Comparison of ENCODE assay signal across 8 cellular contexts in the genomic region with DNA sequence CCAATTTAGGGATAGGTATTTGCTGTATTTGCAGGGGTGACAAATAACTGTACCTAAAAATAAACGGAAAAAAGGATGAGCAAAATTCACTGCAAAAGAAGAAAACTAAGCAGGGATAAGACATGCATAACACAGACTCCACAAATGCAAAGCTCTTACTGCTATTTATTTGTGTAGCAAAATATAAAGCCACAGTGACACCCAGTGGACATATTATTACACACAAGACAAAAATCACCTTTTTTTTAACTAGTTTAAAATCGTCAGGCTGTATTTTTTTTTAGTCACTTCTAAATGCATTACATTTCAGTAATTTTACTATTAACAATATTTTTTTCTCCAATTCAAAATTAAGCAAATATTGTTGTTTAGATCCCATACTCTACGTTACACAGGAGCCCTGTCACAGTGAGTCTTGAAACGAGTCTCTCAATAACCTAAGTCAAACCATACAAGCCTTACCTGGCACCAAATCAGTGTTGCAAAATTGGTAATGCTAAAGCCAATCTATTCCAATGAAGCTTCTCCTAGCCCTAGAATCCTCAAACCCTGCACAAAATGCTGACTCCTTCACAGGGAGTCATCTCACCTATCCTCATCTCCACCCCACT. TPM values are rescaled to one million over a fixed set of nuclear protein-coding genes. Genes with fewer than 3 reads are reported as not detected.
A peak's percentile ranks its signal among the peaks of the same experiment; 100 is the strongest.
DNase-seq lines count a peak whose midpoint lies in the region; ATAC-seq and TF ChIP-seq lines count a peak whose summit lies in the region.

No MANE protein-coding gene starts in this region.

- DNase-seq in NCI-H1092 treated with DMSO at 0.1 percent for 48 hours (lab: John Stamatoyannopoulos, UW): peak; percentile 5
- DNase-seq in NCI-H1092 (lab: John Stamatoyannopoulos, UW): no peak
- peak; percentile 15 for DNase-seq in HEK293T (ENCODE audit: extremely low spot score)
- DNase-seq in NCI-H2196 treated with DMSO at 0.1 percent for 48 hours (lab: John Stamatoyannopoulos, UW; ENCODE audit: unreplicated experiment): peak; percentile 26
- peak; percentile 14 for DNase-seq in brain microvascular endothelial cell
- no peak for DNase-seq in left lobe of liver (ENCODE audit: low spot score)
- no peak for DNase-seq in stimulated activated CD4-positive, alpha-beta T cell treated with anti-CD3 and anti-CD28 coated beads, Interleukin-12 subunit alpha, Interleukin-12 subunit beta, amount 100 ng/mL, for 4 hours
- no peak for DNase-seq in omental fat pad (ENCODE audit: low spot score)

- no peak overlapping the region for H3K27ac ChIP-seq in brain microvascular endothelial cell

- CTCF ChIA-PET in HEK293T (lab: Yijun Ruan, JAX): interaction anchor here (0.6 kb wide), 1 partner anchor 46 kb away, joined by 3 read pairs; no protein-coding TSS in a partner anchor

- TF ChIP-seq CTCF in brain microvascular endothelial cell (IDR thresholded peaks at IDR 0.05; ENCODE audit: low read depth, low read length, missing control alignments): peak; percentile 20
- no peak for TF ChIP-seq CTCF in omental fat pad (IDR thresholded peaks at IDR 0.05)

- peak; percentile 90 for ATAC-seq in left lobe of liver
- no peak for ATAC-seq in omental fat pad (ENCODE audit: low FRiP score)

- POLR2A ChIA-PET in HEK293T (lab: Yijun Ruan, JAX): no interaction called here

- in situ Hi-C loops in brain microvascular endothelial cell (cut with HindIII; ENCODE audit: low pct_ligation_motif_present, low sequenced_read_pairs): no loop called here

- no peaks in the 10 kb centered on the region for H3K36me3 ChIP-seq in brain microvascular endothelial cell (replicated peaks)

- no peaks in the 10 kb centered on the region for H3K27me3 ChIP-seq in brain microvascular endothelial cell (replicated peaks)

- no peak overlapping the region for H3K4me3 ChIP-seq in brain microvascular endothelial cell (ENCODE audit: low read depth, low read length)

TF ChIP-seq in HEK293T, 16 proteins besides CTCF, POLR2A, EP300 and RAD21:
- no peak for TF ChIP-seq BHLHE40 (IDR thresholded peaks at IDR 0.05; ENCODE audit: borderline replicate concordance)
- TF ChIP-seq FOXM1 (IDR thresholded peaks at IDR 0.05; ENCODE audit: borderline replicate concordance): no peak
- no peak for TF ChIP-seq FOXA1 (IDR thresholded peaks at IDR 0.05)
- TF ChIP-seq FOXK2 (IDR thresholded peaks at IDR 0.05): no peak
- no peak for TF ChIP-seq ARNT (IDR thresholded peaks at IDR 0.05)
- TF ChIP-seq LEF1 (IDR thresholded peaks at IDR 0.05; ENCODE audit: borderline replicate concordance): no peak
- no peak for TF ChIP-seq L3MBTL2 (conservative IDR thresholded peaks at IDR 0.05)
- TF ChIP-seq HDGF (IDR thresholded peaks at IDR 0.05; ENCODE audit: borderline replicate concordance): no peak
- no peak for TF ChIP-seq SUZ12 (IDR thresholded peaks at IDR 0.05)
- no peak for TF ChIP-seq SP1 (IDR thresholded peaks at IDR 0.05)
- TF ChIP-seq NFRKB (IDR thresholded peaks at IDR 0.05): no peak
- TF ChIP-seq, protein P1, sequence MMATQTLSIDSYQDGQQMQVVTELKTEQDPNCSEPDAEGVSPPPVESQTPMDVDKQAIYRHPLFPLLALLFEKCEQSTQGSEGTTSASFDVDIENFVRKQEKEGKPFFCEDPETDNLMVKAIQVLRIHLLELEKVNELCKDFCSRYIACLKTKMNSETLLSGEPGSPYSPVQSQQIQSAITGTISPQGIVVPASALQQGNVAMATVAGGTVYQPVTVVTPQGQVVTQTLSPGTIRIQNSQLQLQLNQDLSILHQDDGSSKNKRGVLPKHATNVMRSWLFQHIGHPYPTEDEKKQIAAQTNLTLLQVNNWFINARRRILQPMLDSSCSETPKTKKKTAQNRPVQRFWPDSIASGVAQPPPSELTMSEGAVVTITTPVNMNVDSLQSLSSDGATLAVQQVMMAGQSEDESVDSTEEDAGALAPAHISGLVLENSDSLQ (IDR thresholded peaks at IDR 0.05): no peak
- no peak for TF ChIP-seq CTBP1 (IDR thresholded peaks at IDR 0.05; ENCODE audit: borderline replicate concordance)
- no peak for TF ChIP-seq ZNF384 (IDR thresholded peaks at IDR 0.05)
- TF ChIP-seq TARDBP (IDR thresholded peaks at IDR 0.05): no peak
- TF ChIP-seq ELF4 (IDR thresholded peaks at IDR 0.05): no peak
TF ChIP-seq in HEK293T: peak in this region for 0.

RNA-seq across cellular contexts. Expression of a gene that starts 23.7 kb away (rescaled TPM):
- total RNA-seq in left lobe of liver (2.0 TPM), omental fat pad (10 to 100 TPM in 1 of 4 donors, 1 to 10 TPM in 3; 4.7 to 15.8 (median 5.1) TPM)

RNA-seq across cellular contexts. Expression of a gene that starts 23.8 kb away (rescaled TPM):
- total RNA-seq in left lobe of liver (0.18 TPM), omental fat pad (1 to 10 TPM in 1 of 4 donors, under 1 TPM in 2, not detected in 1; 0.19 to 2.3 (median 0.37) TPM)

Comparison
In these comparisons a context has a peak if more than half of its experiments do, and no peak if none do; other contexts are left out.
1. DNase-seq: peak in NCI-H1092 treated with DMSO at 0.1 percent for 48 hours (single experiment), HEK293T (single experiment), NCI-H2196 treated with DMSO at 0.1 percent for 48 hours (single experiment) and brain microvascular endothelial cell (single experiment); none in NCI-H1092 (single experiment), left lobe of liver (single experiment), stimulated activated CD4-positive, alpha-beta T cell treated with anti-CD3 and anti-CD28 coated beads, Interleukin-12 subunit alpha, Interleukin-12 subunit beta, amount 100 ng/mL, for 4 hours (single experiment) and omental fat pad (single experiment).